ENCODE assay signal across 31 cellular contexts in the genomic region with DNA sequence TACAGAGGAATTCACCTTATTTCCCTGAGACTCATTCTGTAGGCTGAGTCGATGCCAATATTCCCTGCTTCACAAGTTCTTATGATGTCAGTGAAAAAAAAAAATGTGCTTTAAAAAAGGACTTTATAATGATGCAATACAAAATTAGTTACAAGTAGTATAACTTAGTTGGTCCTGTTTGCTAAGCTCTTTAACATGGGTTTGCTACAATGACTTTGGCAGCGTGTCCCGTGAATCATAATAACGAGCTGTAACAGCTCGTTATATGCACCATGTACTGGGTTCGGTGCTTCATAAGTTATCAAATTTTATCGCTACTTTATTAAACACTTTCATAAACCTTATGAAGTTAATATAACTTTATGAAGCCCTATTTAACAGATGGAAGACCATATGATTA.
"Had no signal": no experiment of that assay in that cellular context is flagged by ENCODE, and none has a peak within 500 bp of the region (broad histone marks: within the 10 kb centered on the region; RNA-seq: fewer than 3 reads in every experiment).

No MANE protein-coding gene starts in this region.

- H3K36me3 ChIP-seq: adrenal gland, brain microvascular endothelial cell, breast epithelium had no signal

- H3K9me3 ChIP-seq: adrenal gland, body of pancreas, breast epithelium had no signal

- H3K27me3 ChIP-seq: adrenal gland, body of pancreas, brain microvascular endothelial cell, breast epithelium had no signal

- DNase-seq: activated B cell treated with CpG ODN at 0.5 μM for 24 hours; activated CD4-positive, alpha-beta memory T cell treated with anti-CD3 and anti-CD28 coated beads, Interleukin-2, amount 10 ng/mL, durations not matched to agents 7 days and 5 days; activated CD4-positive, alpha-beta T cell treated with anti-CD3 and anti-CD28 coated beads for 36 hours; activated CD4-positive, alpha-beta T cell treated with anti-CD3 and anti-CD28 coated beads for 48 hours; activated CD4-positive, alpha-beta T cell treated with anti-CD3 and anti-CD28 coated beads, Interleukin-2, amount 10 ng/mL, durations not matched to agents 7 days and 5 days; activated CD4-positive, alpha-beta T cell treated with anti-CD3 and anti-CD28 coated beads, Interleukin-2, amount 50 U/mL, for 48 hours; activated CD4-positive, CD25-positive, alpha-beta regulatory T cell treated with anti-CD3 and anti-CD28 coated beads, Interleukin-2, amount 50 U/mL, for 72 hours; activated CD8-positive, alpha-beta memory T cell treated with anti-CD3 and anti-CD28 coated beads, Interleukin-2, amount 50 U/mL, for 4 hours; activated effector memory CD4-positive, alpha-beta T cell treated with anti-CD3 and anti-CD28 coated beads, Interleukin-2, amount 50 U/mL, for 16 hours; activated gamma-delta T cell treated with Interleukin-2 at 50 U/mL for 16 hours; activated naive CD4-positive, alpha-beta T cell; activated naive CD4-positive, alpha-beta T cell treated with anti-CD3 and anti-CD28 coated beads for 36 hours; activated naive CD4-positive, alpha-beta T cell treated with anti-CD3 and anti-CD28 coated beads, Interleukin-2, amount 50 U/mL, for 16 hours; activated naive CD8-positive, alpha-beta T cell treated with anti-CD3 and anti-CD28 coated beads for 36 hours; activated T-cell treated with anti-CD3 and anti-CD28 coated beads for 4 hours; activated T-cell treated with anti-CD3 and anti-CD28 coated beads, Interleukin-2, amount 50 U/mL, for 1 hour; activated T-cell treated with anti-CD3 and anti-CD28 coated beads, Interleukin-2, amount 50 U/mL, for 4 hours; activated T-cell treated with anti-CD3 and anti-CD28 coated beads, Interleukin-2, amount 50 U/mL, for 72 hours; adrenal gland; amniotic stem cell; aorta; body of pancreas; brain microvascular endothelial cell; SW 1271; T-helper 1 cell; T-helper 2 cell; T-helper 9 cell had no signal

- H3K27ac ChIP-seq: adrenal gland, body of pancreas, brain microvascular endothelial cell, breast epithelium, VCaP had no signal

- ATAC-seq: activated CD4-positive, alpha-beta T cell treated with anti-CD3 and anti-CD28 coated beads for 36 hours; activated naive CD4-positive, alpha-beta T cell treated with anti-CD3 and anti-CD28 coated beads, Interleukin-2, amount 50 U/mL, for 72 hours; activated T-cell treated with anti-CD3 and anti-CD28 coated beads, Interleukin-2, amount 50 U/mL, for 4 hours; activated T-cell treated with anti-CD3 and anti-CD28 coated beads, Interleukin-2, amount 50 U/mL, for 72 hours; activated T-helper 17 cell treated with anti-CD3 and anti-CD28 coated beads, Interleukin-2, amount 50 U/mL, for 72 hours; body of pancreas had no signal

- H3K4me1 ChIP-seq: adrenal gland, body of pancreas, breast epithelium had no signal

- H3K4me3 ChIP-seq: adrenal gland, body of pancreas, breast epithelium had no signal
